In the genomic region with DNA sequence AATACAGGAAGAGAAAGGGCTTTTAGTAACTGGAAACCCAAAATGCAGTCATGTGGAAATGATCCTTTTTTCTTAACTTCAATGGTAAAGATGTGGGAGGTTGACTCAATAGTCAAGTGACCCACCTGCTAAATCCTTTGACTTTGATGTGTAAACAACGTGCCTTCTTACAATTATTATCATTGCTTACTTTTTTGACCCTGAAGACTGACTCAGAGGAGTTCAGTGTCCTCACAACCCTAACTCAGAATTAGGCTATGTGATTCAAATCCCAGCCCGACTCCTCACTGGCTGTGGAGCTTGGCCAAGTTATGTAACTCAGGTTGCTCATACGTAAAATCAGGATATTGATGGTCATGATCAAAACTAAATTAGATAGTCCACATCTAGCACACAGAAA, we compare ENCODE assay signal across 16 cellular contexts. TPM values are rescaled to one million over a fixed set of nuclear protein-coding genes. Genes with fewer than 3 reads are reported as not detected.
DNase-seq lines count a peak whose midpoint lies in the region; FAIRE-seq and TF ChIP-seq lines count a peak whose summit lies in the region.
"Had no signal": no experiment of that assay in that cellular context is flagged by ENCODE, and none has a peak within 500 bp of the region (broad histone marks: within the 10 kb centered on the region; RNA-seq: fewer than 3 reads in every experiment).

No MANE protein-coding gene starts in this region.

- FAIRE-seq in bronchial epithelial cell (lab: Jason Lieb, UNC) = no peak

- no peak overlapping the region for H3K4me3 ChIP-seq in bronchial epithelial cell (ENCODE audit: low read depth, low read length)
- H3K4me3 ChIP-seq in skeletal muscle satellite cell (ENCODE audit: low read length) = no peak overlapping the region
- H3K4me3 ChIP-seq in stomach = no peak overlapping the region
- H3K4me3 ChIP-seq in coronary artery = no peak overlapping the region
- H3K4me3 ChIP-seq: HAP-1, right atrium auricular region had no signal

- H3K27ac ChIP-seq in stomach (no peak overlapping the region), coronary artery (peak overlapping the region in 1 of 2 donors; percentile 18)
- H3K27ac ChIP-seq: 22Rv1, right atrium auricular region had no signal

- no peak overlapping the region for H3K9ac ChIP-seq in skeletal muscle satellite cell (ENCODE audit: low read depth, low read length)

- H3K9me3 ChIP-seq in skeletal muscle satellite cell (replicated peaks; ENCODE audit: low read length) (no peaks in the 10 kb centered on the region), stomach (no peaks in the 10 kb centered on the region)
- H3K9me3 ChIP-seq: HAP-1, right atrium auricular region had no signal

- H3K4me1 ChIP-seq in skeletal muscle satellite cell (ENCODE audit: control insufficient read depth, insufficient read depth, low read length) (peaks cover 33% of the 10 kb centered on the region), stomach (peaks cover 0 to 11% (median 5%) of the 10 kb centered on the region in 4 donors)
- H3K4me1 ChIP-seq: right atrium auricular region had no signal

- TF ChIP-seq EP300 in stomach (IDR thresholded peaks at IDR 0.05) = no peak

- TF ChIP-seq CTCF in bronchial epithelial cell (IDR thresholded peaks at IDR 0.05; ENCODE audit: insufficient read depth, low read length, severe bottlenecking) = no peak
- no peak for TF ChIP-seq CTCF in stomach (IDR thresholded peaks at IDR 0.05)
- no peak for TF ChIP-seq CTCF in coronary artery (IDR thresholded peaks at IDR 0.05)

- intact Hi-C loops in stomach (cut with DNase I; ENCODE audit: low total_unique reads) = no loop called here

- no peaks in the 10 kb centered on the region for H3K36me3 ChIP-seq in bronchial epithelial cell (ENCODE audit: control insufficient read depth, insufficient read depth, low read length)
- H3K36me3 ChIP-seq in skeletal muscle satellite cell (ENCODE audit: insufficient read depth, low read length) = no peaks in the 10 kb centered on the region
- no peaks in the 10 kb centered on the region for H3K36me3 ChIP-seq in stomach
- H3K36me3 ChIP-seq: HAP-1, right atrium auricular region had no signal

- H3K27me3 ChIP-seq in bronchial epithelial cell (ENCODE audit: control insufficient read depth, insufficient read depth, low read length) (no peaks in the 10 kb centered on the region), skeletal muscle satellite cell (ENCODE audit: control insufficient read depth, insufficient read depth, low read length) (no peaks in the 10 kb centered on the region), stomach (no peaks in the 10 kb centered on the region)
- H3K27me3 ChIP-seq: right atrium auricular region had no signal

- in situ Hi-C loops in ACHN (cut with HindIII; ENCODE audit: low pct_ligation_motif_present, low pct_unique_long_range_greater_than_20kb, low sequenced_read_pairs) = loop anchor here (25.0 kb wide), 1 partner anchor 317 kb away; no protein-coding TSS in a partner anchor

- peak overlapping the region; percentile 9 for H3K4me2 ChIP-seq in skeletal muscle satellite cell (ENCODE audit: low read length)

- no peak for TF ChIP-seq POLR2A in stomach (IDR thresholded peaks at IDR 0.05)

- DNase-seq in DMS 273 (lab: John Stamatoyannopoulos, UW; ENCODE audit: unreplicated experiment) = peak; percentile 22
- no peak for DNase-seq in DMS 273 treated with DMSO at 0.1 percent for 48 hours (lab: John Stamatoyannopoulos, UW)
- DNase-seq in HT-29 (ENCODE audit: low spot score) = peak; percentile 32
- DNase-seq in bronchial epithelial cell (ENCODE audit: low read depth) = peak; percentile 83
- no peak for DNase-seq in stomach
- no peak for DNase-seq in ACHN
- no peak for DNase-seq in coronary artery (ENCODE audit: low spot score)
- DNase-seq: activated naive CD4-positive, alpha-beta T cell treated with anti-CD3 and anti-CD28 coated beads, Interleukin-2, amount 10 ng/mL, durations not matched to agents 7 days and 5 days; Karpas-422; left colon; stimulated activated CD8-positive, alpha-beta memory T cell treated with anti-CD3 and anti-CD28 coated beads, Interleukin-4, amount 100 ng/mL, for 48 hours had no signal

- WGBS in stomach, 5 donors = 36 to 48% (median 43%) methylated on average over 3 of the region's 3 CpGs

RNA-seq across cellular contexts. Expression of gene ANXA1, which starts 27.9 kb away (rescaled TPM):
- 171 and 192 TPM in 2 replicates for total RNA-seq in HT-29 (2014; rRNA removed; shearing (Covaris generic))
- total RNA-seq in bronchial epithelial cell (1,561 and 3,061 TPM in 2 replicates), stomach (100 to 1,000 TPM in 2 of 5 donors, 10 to 100 TPM in 3; 34.2 to 168 (median 67.4) TPM)
- 997 and 1,049 TPM in 2 replicates for total RNA-seq in skeletal muscle satellite cell (2012; rRNA removed)
- polyA plus RNA-seq in stomach = 1,000 to 10,000 TPM in 1 of 3 donors, 100 to 1,000 TPM in 2; 150 to 1,131 (median 155) TPM
- total RNA-seq: OCI-LY7 had no signal

Comparison
In these comparisons a context has a peak if more than half of its experiments do, and no peak if none do; other contexts are left out.
1. DNase-seq: peak in DMS 273 (single experiment), HT-29 (single experiment) and bronchial epithelial cell (single experiment); none in DMS 273 treated with DMSO at 0.1 percent for 48 hours (single experiment), stomach (single experiment), ACHN (single experiment) and coronary artery (single experiment).